11 cellular contexts compared by ENCODE assay signal in the genomic region with DNA sequence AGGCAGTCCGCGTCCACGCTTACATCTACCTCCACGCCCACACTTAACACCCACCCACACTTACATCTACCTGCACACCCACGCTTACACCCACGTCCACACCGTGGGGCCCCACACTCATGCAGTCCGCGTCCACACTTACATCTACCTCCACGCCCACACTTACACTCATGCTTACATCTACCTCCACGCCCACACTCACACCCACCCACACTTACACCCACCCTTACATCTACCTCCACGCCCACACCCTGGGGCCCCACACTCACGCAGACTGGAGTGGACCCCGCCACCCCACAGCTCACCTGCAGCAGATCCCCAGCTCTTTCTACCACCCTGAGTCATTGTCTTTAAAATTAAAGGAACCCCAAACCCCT. TPM values are rescaled to one million over a fixed set of nuclear protein-coding genes. Genes with fewer than 3 reads are reported as not detected.
DNase-seq lines count a peak whose midpoint lies in the region; ATAC-seq and TF ChIP-seq lines count a peak whose summit lies in the region.
"Had no signal": no experiment of that assay in that cellular context is flagged by ENCODE, and none has a peak within 500 bp of the region (broad histone marks: within the 10 kb centered on the region; RNA-seq: fewer than 3 reads in every experiment).

No MANE protein-coding gene starts in this region.

- H3K27ac Mint-ChIP-seq in central memory CD8-positive, alpha-beta T cell (ENCODE audit: low read depth): peak overlapping the region; percentile 74
- H3K27ac Mint-ChIP-seq: WTC11 had no signal

- no peak overlapping the region for H3K4me3 Mint-ChIP-seq in central memory CD8-positive, alpha-beta T cell
- H3K4me3 Mint-ChIP-seq: WTC11 had no signal

- peaks cover 0 to 16% of the 10 kb centered on the region in 2 donors for H3K36me3 ChIP-seq in psoas muscle (ENCODE audit: insufficient read depth in 1 of 2, low read depth in 1 of 2)

- no peak for ATAC-seq in central memory CD8-positive, alpha-beta T cell (replicated peaks; ENCODE audit: extremely low read depth, poor library complexity, severe bottlenecking)
- ATAC-seq in psoas muscle: peak in 3 of 4 donors; percentile 23 to 61 (median 54)
- ATAC-seq: WTC11 had no signal

- intact Hi-C loops in psoas muscle (cut with DNase I): no loop called here
- intact Hi-C loops in posterior vena cava (cut with DNase I): no loop called here

- H3K4me1 ChIP-seq in psoas muscle: no peaks in the 10 kb centered on the region
- H3K4me1 ChIP-seq: esophagus muscularis mucosa had no signal

- no peak overlapping the region for H3K27ac ChIP-seq in psoas muscle
- H3K27ac ChIP-seq: esophagus muscularis mucosa, KMS-11 had no signal

- 58 to 88% (median 84%) methylated on average over 5 to 14 of the region's 14 CpGs for WGBS in psoas muscle, 3 donors

- TF ChIP-seq CTCF in psoas muscle (IDR thresholded peaks at IDR 0.05): no peak

- no peaks in the 10 kb centered on the region for H3K27me3 Mint-ChIP-seq in central memory CD8-positive, alpha-beta T cell

- peaks cover 8% of the 10 kb centered on the region for H3K9me3 ChIP-seq in psoas muscle
- H3K9me3 ChIP-seq: esophagus muscularis mucosa had no signal

- peak; percentile 95 for DNase-seq in activated CD8-positive, alpha-beta memory T cell treated with anti-CD3 and anti-CD28 coated beads, Interleukin-2, amount 50 U/mL, for 48 hours
- DNase-seq in activated CD8-positive, alpha-beta memory T cell treated with anti-CD3 and anti-CD28 coated beads, Interleukin-2, amount 50 U/mL, for 4 hours: no peak
- no peak for DNase-seq in central memory CD8-positive, alpha-beta T cell (ENCODE audit: low spot score in 2 of 2)
- DNase-seq in psoas muscle: no peak
- peak; percentile 28 for DNase-seq in stimulated activated naive CD4-positive, alpha-beta T cell treated with Interleukin-2 at 50 U/mL for 16 hours (lab: John Stamatoyannopoulos, UW)
- no peak for DNase-seq in NCI-H1417 treated with DMSO at 0.1 percent for 48 hours (lab: John Stamatoyannopoulos, UW)
- no peak for DNase-seq in posterior vena cava (ENCODE audit: low spot score)
- no peak for DNase-seq in RKO (ENCODE audit: low spot score)

- H3K9me3 Mint-ChIP-seq in central memory CD8-positive, alpha-beta T cell: no peaks in the 10 kb centered on the region

- H3K36me3 Mint-ChIP-seq in central memory CD8-positive, alpha-beta T cell (ENCODE audit: insufficient read depth): peaks cover 4% of the 10 kb centered on the region

- no peaks in the 10 kb centered on the region for H3K27me3 ChIP-seq in psoas muscle (ENCODE audit: insufficient read depth in 3 of 3, low read length in 2 of 3)
- H3K27me3 ChIP-seq: esophagus muscularis mucosa had no signal

- H3K4me3 ChIP-seq in psoas muscle: no peak overlapping the region
- H3K4me3 ChIP-seq: esophagus muscularis mucosa had no signal

- no peaks in the 10 kb centered on the region for H3K4me1 Mint-ChIP-seq in central memory CD8-positive, alpha-beta T cell

RNA-seq across cellular contexts. Expression of a gene that starts 32.4 kb away (rescaled TPM):
- total RNA-seq in psoas muscle: 10 to 100 TPM; 14.5 to 25.0 (median 21.9) TPM
- 10 to 100 TPM; 18.6 to 35.2 (median 23.4) TPM for polyA plus RNA-seq in psoas muscle
- total RNA-seq in posterior vena cava: 10 to 100 TPM; 10.4 to 16.1 TPM

RNA-seq across cellular contexts. Expression of a gene that starts 32.6 kb away (rescaled TPM):
- total RNA-seq in psoas muscle (1 to 10 TPM; 2.2 to 2.9 (median 2.4) TPM), posterior vena cava (1 to 10 TPM; 4.7 to 6.5 TPM)
- 1 to 10 TPM; 2.3 to 8.3 (median 4.3) TPM for polyA plus RNA-seq in psoas muscle

RNA-seq across cellular contexts. Expression of a gene that starts 56.8 kb away (rescaled TPM):
- total RNA-seq in psoas muscle (1 to 10 TPM; 5.6 to 7.0 (median 6.1) TPM), posterior vena cava (1 to 10 TPM; 6.3 to 9.7 TPM)
- 10 to 100 TPM in 1 of 3 donors, 1 to 10 TPM in 2; 3.6 to 11.7 (median 8.1) TPM for polyA plus RNA-seq in psoas muscle

Comparison
In these comparisons a context has a peak if more than half of its experiments do, and no peak if none do; other contexts are left out.
1. DNase-seq: peak in activated CD8-positive, alpha-beta memory T cell treated with anti-CD3 and anti-CD28 coated beads, Interleukin-2, amount 50 U/mL, for 48 hours (single experiment) and stimulated activated naive CD4-positive, alpha-beta T cell treated with Interleukin-2 at 50 U/mL for 16 hours (single experiment); none in activated CD8-positive, alpha-beta memory T cell treated with anti-CD3 and anti-CD28 coated beads, Interleukin-2, amount 50 U/mL, for 4 hours (single experiment), central memory CD8-positive, alpha-beta T cell (0 of 2), psoas muscle (0 of 2), NCI-H1417 treated with DMSO at 0.1 percent for 48 hours (single experiment), posterior vena cava (single experiment) and RKO (single experiment).